Comparison of ENCODE assay signal across 7 cellular contexts in genomic region chr19:14519860-14520407, GRCh38. TPM values are rescaled to one million over a fixed set of nuclear protein-coding genes. Genes with fewer than 3 reads are reported as not detected.
DNase-seq lines count a peak whose midpoint lies in the region; ATAC-seq and TF ChIP-seq lines count a peak whose summit lies in the region.

No MANE protein-coding gene starts in this region.

- no peak for DNase-seq in T-helper 17 cell
- DNase-seq in foreskin fibroblast, result peak; percentile 87 to 89
- DNase-seq in smooth muscle cell (lab: John Stamatoyannopoulos, UW; ENCODE audit: unreplicated experiment), result no peak
- DNase-seq in occipital lobe (lab: John Stamatoyannopoulos, UW), result no peak
- no peak for DNase-seq in NCI-H2171 treated with DMSO at 0.1 percent for 48 hours (lab: John Stamatoyannopoulos, UW)

- H3K4me1 ChIP-seq in HEK293 (ENCODE audit: control insufficient read depth, insufficient read depth, low read length) (no peaks in the 10 kb centered on the region; the same call in 1 of the 2 replicates), smooth muscle cell (ENCODE audit: low read depth) (peaks cover 9% of the 10 kb centered on the region)

- H3K27ac Mint-ChIP-seq in T-helper 17 cell, result peak overlapping the region; percentile 99

- H2AFZ ChIP-seq in smooth muscle cell (ENCODE audit: low read depth), result no peak overlapping the region

- no peak for TF ChIP-seq CTCF in HEK293 (tag by site-specific recombination; IDR thresholded peaks at IDR 0.05)
- TF ChIP-seq CTCF in foreskin fibroblast (IDR thresholded peaks at IDR 0.05; ENCODE audit: low read depth, low read length), result no peak
- no peak for TF ChIP-seq CTCF in smooth muscle cell (IDR thresholded peaks at IDR 0.05; ENCODE audit: borderline replicate concordance, insufficient read depth, poor library complexity, severe bottlenecking)

- peaks cover 8% of the 10 kb centered on the region for H3K36me3 Mint-ChIP-seq in T-helper 17 cell (ENCODE audit: low read depth)

- peaks cover 31% of the 10 kb centered on the region for H3K79me2 ChIP-seq in smooth muscle cell (ENCODE audit: low read depth)

- H3K4me1 Mint-ChIP-seq in T-helper 17 cell, result peaks cover 54% of the 10 kb centered on the region

- no peaks in the 10 kb centered on the region for H3K27me3 ChIP-seq in smooth muscle cell (ENCODE audit: low read depth)

- H3K4me3 ChIP-seq in HEK293 (ENCODE audit: low read depth, low read length) (no peak overlapping the region), foreskin fibroblast (ENCODE audit: low read depth in 1 of 2, low read length in 2 of 2) (no peak overlapping the region), smooth muscle cell (no peak overlapping the region)

- peak overlapping the region; percentile 25; the same call in 1 of the 2 replicates for H3K27ac ChIP-seq in HEK293 (ENCODE audit: extremely low read depth, low read depth, low read length)
- H3K27ac ChIP-seq in smooth muscle cell (ENCODE audit: low read depth), result peak overlapping the region; percentile 92

- H4K20me1 ChIP-seq in smooth muscle cell (ENCODE audit: low read depth), result peaks cover 32% of the 10 kb centered on the region

- H3K36me3 ChIP-seq in HEK293 (ENCODE audit: control insufficient read depth in 2 of 2, insufficient read depth in 1 of 2, low read length in 2 of 2) (peaks cover 3 to 24% of the 10 kb centered on the region in 2 experiments; a peak in 1 of 3 replicates), smooth muscle cell (ENCODE audit: low read depth) (peaks cover 1% of the 10 kb centered on the region)

- CTCF ChIA-PET in HEK293 (lab: Yijun Ruan, JAX), result interaction anchor here (0.6 to 1.9 kb wide), 4 partner anchors 15 to 782 kb away, joined by 3 to 8 read pairs (median 4); no protein-coding TSS in a partner anchor

- H3F3A ChIP-seq in smooth muscle cell (ENCODE audit: low read depth), result peaks cover 13% of the 10 kb centered on the region

- WGBS in smooth muscle cell (ENCODE audit: low lambda C conversion rate), result 13% methylated on average over 2 of the region's 2 CpGs

- H3K4me2 ChIP-seq in smooth muscle cell, result no peak overlapping the region

- no peaks in the 10 kb centered on the region for H3K27me3 Mint-ChIP-seq in T-helper 17 cell

- H3K9me3 ChIP-seq in HEK293 (ENCODE audit: control insufficient read depth, insufficient read depth, low read depth, low read length), result no peaks in the 10 kb centered on the region
- H3K9me3 ChIP-seq in T-helper 17 cell (ENCODE audit: control insufficient read depth, low read length, poor library complexity, severe bottlenecking), result no peaks in the 10 kb centered on the region
- H3K9me3 ChIP-seq in smooth muscle cell (replicated peaks; ENCODE audit: low read depth), result no peaks in the 10 kb centered on the region

- POLR2A ChIA-PET in HEK293 (lab: Yijun Ruan, JAX), result no interaction called here

- peak overlapping the region; percentile 48 for H3K9ac ChIP-seq in smooth muscle cell (ENCODE audit: low read depth)

- peak overlapping the region; percentile 78 for H3K4me3 Mint-ChIP-seq in T-helper 17 cell

- ATAC-seq in T-helper 17 cell, result no peak
- no peak for ATAC-seq in HG03439 (IDR thresholded peaks at IDR 0.05; ENCODE audit: unreplicated experiment)

TF ChIP-seq in HEK293, 187 proteins besides CTCF, POLR2A, EP300 and RAD21:
- TF ChIP-seq, protein P1, sequence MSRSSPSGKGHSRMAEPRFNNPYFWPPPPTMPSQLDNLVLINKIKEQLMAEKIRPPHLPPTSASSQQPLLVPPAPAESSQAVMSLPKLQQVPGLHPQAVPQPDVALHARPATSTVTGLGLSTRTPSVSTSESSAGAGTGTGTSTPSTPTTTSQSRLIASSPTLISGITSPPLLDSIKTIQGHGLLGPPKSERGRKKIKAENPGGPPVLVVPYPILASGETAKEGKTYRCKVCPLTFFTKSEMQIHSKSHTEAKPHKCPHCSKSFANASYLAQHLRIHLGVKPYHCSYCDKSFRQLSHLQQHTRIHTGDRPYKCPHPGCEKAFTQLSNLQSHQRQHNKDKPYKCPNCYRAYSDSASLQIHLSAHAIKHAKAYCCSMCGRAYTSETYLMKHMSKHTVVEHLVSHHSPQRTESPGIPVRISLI (tag by site-specific recombination; IDR thresholded peaks at IDR 0.05), result no peak
- TF ChIP-seq GLIS1 (tag by site-specific recombination; IDR thresholded peaks at IDR 0.05) (peak; percentile 18; the same call in 1 of the 2 replicates), ZNF660 (tag by site-specific recombination; IDR thresholded peaks at IDR 0.05) (no peak), ZNF521 (tag by site-specific recombination; IDR thresholded peaks at IDR 0.05) (no peak), ZNF830 (tag by site-specific recombination; IDR thresholded peaks at IDR 0.05; ENCODE audit: low read depth) (no peak), ZNF341 (tag by site-specific recombination; IDR thresholded peaks at IDR 0.05; ENCODE audit: low read depth) (peak; percentile 50)
- TF ChIP-seq, protein P2, sequence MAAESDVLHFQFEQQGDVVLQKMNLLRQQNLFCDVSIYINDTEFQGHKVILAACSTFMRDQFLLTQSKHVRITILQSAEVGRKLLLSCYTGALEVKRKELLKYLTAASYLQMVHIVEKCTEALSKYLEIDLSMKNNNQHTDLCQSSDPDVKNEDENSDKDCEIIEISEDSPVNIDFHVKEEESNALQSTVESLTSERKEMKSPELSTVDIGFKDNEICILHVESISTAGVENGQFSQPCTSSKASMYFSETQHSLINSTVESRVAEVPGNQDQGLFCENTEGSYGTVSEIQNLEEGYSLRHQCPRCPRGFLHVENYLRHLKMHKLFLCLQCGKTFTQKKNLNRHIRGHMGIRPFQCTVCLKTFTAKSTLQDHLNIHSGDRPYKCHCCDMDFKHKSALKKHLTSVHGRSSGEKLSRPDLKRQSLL (tag by site-specific recombination; IDR thresholded peaks at IDR 0.05), result 0 out of 2 replicates have a peak, but pooled peaks have one; percentile 17

RNA-seq across cellular contexts. Expression of gene DNAJB1, which starts 1.7 kb away (rescaled TPM):
- total RNA-seq in T-helper 17 cell, result 100 to 1,000 TPM; 483 to 558 TPM
- 96.1 and 114 TPM in 2 replicates for total RNA-seq in smooth muscle cell
- polyA plus RNA-seq in smooth muscle cell, result 152 and 175 TPM in 2 replicates
- 33.5 TPM for total RNA-seq in occipital lobe

RNA-seq across cellular contexts. Expression of gene TECR, which starts 9.5 kb away (rescaled TPM):
- 100 to 1,000 TPM; 111 to 125 TPM for total RNA-seq in T-helper 17 cell
- 80.6 and 86.1 TPM in 2 replicates for total RNA-seq in smooth muscle cell
- polyA plus RNA-seq in smooth muscle cell, result 216 and 252 TPM in 2 replicates
- 12.8 TPM for total RNA-seq in occipital lobe

RNA-seq across cellular contexts. Expression of gene GIPC1, which starts 24.0 kb away (rescaled TPM):
- total RNA-seq in T-helper 17 cell (10 to 100 TPM; 34.8 to 38.6 TPM), smooth muscle cell (73.0 and 81.8 TPM in 2 replicates), occipital lobe (28.4 TPM)
- 142 and 178 TPM in 2 replicates for polyA plus RNA-seq in smooth muscle cell

RNA-seq across cellular contexts. Expression of gene PTGER1, which starts 44.8 kb away (rescaled TPM):
- total RNA-seq in T-helper 17 cell (not detected), smooth muscle cell (0.27 TPM in 1 of 2 replicates, not detected in the other), occipital lobe (not detected)
- 1.0 TPM in 1 of 2 replicates, not detected in the other for polyA plus RNA-seq in smooth muscle cell

RNA-seq across cellular contexts. Expression of gene NDUFB7, which starts 51.9 kb away (rescaled TPM):
- total RNA-seq in T-helper 17 cell (10 to 100 TPM; 60.7 to 62.5 TPM), smooth muscle cell (238 and 316 TPM in 2 replicates), occipital lobe (102 TPM)
- polyA plus RNA-seq in smooth muscle cell, result 346 and 361 TPM in 2 replicates

Comparison
In these comparisons a context has a peak if more than half of its experiments do, and no peak if none do; other contexts are left out.
1. DNase-seq: peak in foreskin fibroblast (2 of 2); none in T-helper 17 cell (0 of 3), smooth muscle cell (single experiment), occipital lobe (single experiment) and NCI-H2171 treated with DMSO at 0.1 percent for 48 hours (single experiment).